24 cellular contexts compared by ENCODE assay signal in genomic region chr4:18815779-18816173, GRCh38.
A peak's percentile ranks its signal among the peaks of the same experiment; 100 is the strongest.
DNase-seq lines count a peak whose midpoint lies in the region; ATAC-seq, FAIRE-seq and TF ChIP-seq lines count a peak whose summit lies in the region.
"Had no signal": no experiment of that assay in that cellular context is flagged by ENCODE, and none has a peak within 500 bp of the region (broad histone marks: within the 10 kb centered on the region; RNA-seq: fewer than 3 reads in every experiment).

No MANE protein-coding gene starts in this region.

- H3K27ac Mint-ChIP-seq in MCF 10A (ENCODE audit: low read depth, unreplicated experiment) (no peak overlapping the region), glutamatergic neuron (ENCODE audit: unreplicated experiment) (no peak overlapping the region)
- H3K27ac Mint-ChIP-seq: WTC11 had no signal

- no peak overlapping the region for H3K4ac ChIP-seq in H1 (replicated peaks; ENCODE audit: insufficient read length, low read depth, low read length)

- intact Hi-C loops in MCF 10A (cut with micrococcal nuclease), result no loop called here
- intact Hi-C loops in mammary epithelial cell (cut with micrococcal nuclease), result no loop called here

- H3K9ac ChIP-seq in mammary epithelial cell (ENCODE audit: insufficient read depth, low read length), result no peak overlapping the region
- H3K9ac ChIP-seq in H1 (replicated peaks in 1 of 4; ENCODE audit: extremely low read depth in 1 of 4, low read depth in 3 of 4, low read length in 3 of 4), result no peak overlapping the region
- H3K9ac ChIP-seq: BLaER1, GM23248 had no signal

- H3K36me3 Mint-ChIP-seq in MCF 10A (ENCODE audit: insufficient read depth, unreplicated experiment) (no peaks in the 10 kb centered on the region), glutamatergic neuron (ENCODE audit: unreplicated experiment) (no peaks in the 10 kb centered on the region)

- H3K79me1 ChIP-seq in H1 (ENCODE audit: low read depth, low read length), result no peaks in the 10 kb centered on the region

- no peak overlapping the region for H3K18ac ChIP-seq in H1 (ENCODE audit: extremely low read depth, low read length)

- H3K9me3 Mint-ChIP-seq in MCF 10A (ENCODE audit: unreplicated experiment) (peaks cover 7% of the 10 kb centered on the region), glutamatergic neuron (ENCODE audit: unreplicated experiment) (no peaks in the 10 kb centered on the region)

- TF ChIP-seq CTCF in MCF 10A (IDR thresholded peaks at IDR 0.05; ENCODE audit: unreplicated experiment) (no peak), mammary epithelial cell (conservative IDR thresholded peaks at IDR 0.05 in 1 of 2, IDR thresholded peaks at IDR 0.05 in 1 of 2; ENCODE audit: extremely low read depth in 1 of 2, insufficient read depth in 1 of 2, low read depth in 1 of 2, low read length in 2 of 2) (peak in 1 of 2 donors; percentile 11), H1 (IDR thresholded peaks at IDR 0.05; ENCODE audit: control extremely low read depth in 1 of 3, insufficient read depth in 1 of 3, low read depth in 1 of 3, low read length in 3 of 3) (peak in 1 of 3 experiments; percentile 7; a peak in 1 of 4 replicates), omental fat pad (IDR thresholded peaks at IDR 0.05) (no peak), glutamatergic neuron (IDR thresholded peaks at IDR 0.05; ENCODE audit: partially characterized antibody, unreplicated experiment) (no peak)

- no peaks in the 10 kb centered on the region for H3K23me2 ChIP-seq in H1 (ENCODE audit: low read depth, low read length)

- no peak overlapping the region for H2BK20ac ChIP-seq in H1 (ENCODE audit: low read length)

- H3K56ac ChIP-seq in H1 (replicated peaks; ENCODE audit: insufficient read length, low read depth, low read length), result no peak overlapping the region

- H3K23ac ChIP-seq in H1 (ENCODE audit: insufficient read length), result no peak overlapping the region

- H4K8ac ChIP-seq in H1 (ENCODE audit: extremely low read depth, insufficient read depth, low read length), result no peak overlapping the region

- no peak overlapping the region for H3K4me3 ChIP-seq in mammary epithelial cell (replicated peaks in 1 of 3; ENCODE audit: insufficient read depth in 1 of 3, low read depth in 2 of 3, low read length in 3 of 3)
- H3K4me3 ChIP-seq in H1 (ENCODE audit: extremely low read depth in 1 of 4, insufficient read depth in 2 of 4, low read depth in 3 of 4, low read length in 4 of 4), result peak overlapping the region in 1 of 4 experiments; percentile 14; a peak in 1 of 8 replicates
- H3K4me3 ChIP-seq: A549, BLaER1, GM23248, upper lobe of right lung had no signal

- H4K91ac ChIP-seq in H1 (replicated peaks; ENCODE audit: insufficient read length, low read length), result no peak overlapping the region

- H2BK15ac ChIP-seq in H1 (ENCODE audit: low read length), result no peak overlapping the region

- no peaks in the 10 kb centered on the region for H3K4me1 Mint-ChIP-seq in MCF 10A (ENCODE audit: insufficient read depth, unreplicated experiment)
- H3K4me1 Mint-ChIP-seq in glutamatergic neuron (ENCODE audit: low read depth, unreplicated experiment), result no peaks in the 10 kb centered on the region

- H3K36me3 ChIP-seq in mammary epithelial cell (ENCODE audit: insufficient read depth, low read length) (no peaks in the 10 kb centered on the region), H1 (ENCODE audit: control insufficient read depth in 2 of 4, insufficient read depth in 4 of 4, low read length in 3 of 4) (peaks cover 0 to 5% (median 0%) of the 10 kb centered on the region in 4 experiments; a peak in 1 of 8 replicates)
- H3K36me3 ChIP-seq: BLaER1, upper lobe of right lung had no signal

- no peak for TF ChIP-seq EP300 in H1 (IDR thresholded peaks at IDR 0.05; ENCODE audit: borderline replicate concordance in 1 of 2, low read depth in 2 of 2, low read length in 2 of 2)

- CTCF ChIA-PET in MCF 10A (lab: Yijun Ruan, JAX) (interaction anchor here (0.5 to 1.5 kb wide), 4 partner anchors 13 to 1434 kb away, joined by 3 to 5 read pairs (median 4); no protein-coding TSS in a partner anchor), mammary epithelial cell (lab: Charles Lee; ENCODE audit: low non-redundant PET) (no interaction called here), H1 (lab: Charles Lee; ENCODE audit: partially characterized antibody) (interaction anchor here (0.6 kb wide), 1 partner anchor 220 kb away, joined by 3 read pairs; no protein-coding TSS in a partner anchor)

- WGBS in mammary epithelial cell (ENCODE audit: low coverage, missing lambda C conversion rate), result 44% methylated on average over 3 of the region's 3 CpGs
- WGBS in H1 (ENCODE audit: extremely low coverage in 1 of 2, insufficient coverage in 1 of 2, insufficient read length in 1 of 2, insufficient replicate concordance in 2 of 2, low coverage in 1 of 2, low lambda C conversion rate in 2 of 2, missing lambda C conversion rate in 1 of 2), 2 experiments, result 93% methylated on average over 3 of the region's 3 CpGs; no CpG with 5 or more reads in 1 of the 2 experiments

- DNase-seq in MCF 10A (ENCODE audit: unreplicated experiment) (peak; percentile 2), mammary epithelial cell (no peak), NCI-H69 (lab: John Stamatoyannopoulos, UW) (peak; percentile 0), H1 (ENCODE audit: low read depth in 1 of 2, low spot score in 2 of 2) (no peak), foreskin melanocyte (no peak), omental fat pad (ENCODE audit: low spot score) (no peak), glutamatergic neuron (no peak), SHP77 (lab: John Stamatoyannopoulos, UW) (no peak)
- DNase-seq: activated CD4-positive, alpha-beta T cell treated with anti-CD3 and anti-CD28 coated beads, Interleukin-2, amount 50 U/mL, for 1 hour; activated naive CD4-positive, alpha-beta T cell treated with anti-CD3 and anti-CD28 coated beads, Interleukin-2, amount 50 U/mL, for 16 hours; anterior cingulate cortex; caudate nucleus; dermis blood vessel endothelial cell; GM23248; KBM-7; kidney glomerular epithelial cell; NCI-H1694; NCI-H524 treated with DMSO at 0.1 percent for 48 hours; nucleus accumbens; T1000; upper lobe of right lung had no signal

- TF ChIP-seq RAD21 in H1 (IDR thresholded peaks at IDR 0.05 in 1 of 2, conservative IDR thresholded peaks at IDR 0.05 in 1 of 2; ENCODE audit: low read depth in 2 of 2, low read length in 2 of 2), result peak; percentile 20 to 34; a peak in 3 of 4 replicates

- no peak overlapping the region for H3K4me3 Mint-ChIP-seq in MCF 10A (ENCODE audit: unreplicated experiment)
- no peak overlapping the region for H3K4me3 Mint-ChIP-seq in glutamatergic neuron (ENCODE audit: unreplicated experiment)
- H3K4me3 Mint-ChIP-seq: WTC11 had no signal

- H3K4me1 ChIP-seq in mammary epithelial cell (ENCODE audit: insufficient read depth, low read length), result no peaks in the 10 kb centered on the region
- H3K4me1 ChIP-seq in H1 (replicated peaks in 1 of 4; ENCODE audit: control insufficient read depth in 3 of 4, insufficient read depth in 4 of 4, low read length in 3 of 4), result no peaks in the 10 kb centered on the region
- H3K4me1 ChIP-seq: A549, BLaER1, upper lobe of right lung had no signal

- in situ Hi-C loops in mammary epithelial cell (cut with MboI; ENCODE audit: low sequenced_read_pairs in 2 of 2), result no loop called here

- no peak for TF ChIP-seq POLR2A in H1 (IDR thresholded peaks at IDR 0.05; ENCODE audit: control extremely low read depth in 1 of 2, low read depth in 2 of 2, low read length in 2 of 2)

- H2AFZ ChIP-seq in mammary epithelial cell (ENCODE audit: low read depth, low read length), result no peak overlapping the region
- H2AFZ ChIP-seq in H1 (ENCODE audit: low read length), result no peak overlapping the region
- H2AFZ ChIP-seq: GM23248 had no signal

- H4K20me1 ChIP-seq in mammary epithelial cell (ENCODE audit: insufficient read depth, low read length) (no peaks in the 10 kb centered on the region), H1 (replicated peaks in 1 of 2; ENCODE audit: control insufficient read depth in 1 of 2, insufficient read depth in 2 of 2, low read length in 2 of 2) (no peaks in the 10 kb centered on the region)
- H4K20me1 ChIP-seq: BLaER1 had no signal

- no peak for ATAC-seq in omental fat pad (ENCODE audit: low FRiP score)
- ATAC-seq: A549, upper lobe of right lung had no signal

- no peaks in the 10 kb centered on the region for H3K9me3 ChIP-seq in mammary epithelial cell (replicated peaks; ENCODE audit: insufficient read depth, low read length)
- H3K9me3 ChIP-seq in H1 (ENCODE audit: insufficient read depth in 2 of 2, low read depth in 1 of 2, low read length in 1 of 2), result peaks cover 8 to 19% of the 10 kb centered on the region in 2 experiments
- H3K9me3 ChIP-seq: A549, BLaER1, upper lobe of right lung had no signal

- H4K5ac ChIP-seq in H1 (ENCODE audit: insufficient read length, low read depth, low read length), result no peak overlapping the region

- H3K79me2 ChIP-seq in mammary epithelial cell (ENCODE audit: insufficient read depth, low read length) (no peaks in the 10 kb centered on the region), H1 (ENCODE audit: control insufficient read depth in 1 of 2, insufficient read depth in 2 of 2, low read length in 2 of 2) (no peaks in the 10 kb centered on the region)

- POLR2A ChIA-PET in MCF 10A (lab: Yijun Ruan, JAX) (no interaction called here), H1 (lab: Charles Lee; ENCODE audit: partially characterized antibody) (no interaction called here)

- H2AK5ac ChIP-seq in H1 (ENCODE audit: low read depth, low read length), result no peak overlapping the region

- dilution Hi-C loops in mammary epithelial cell (cut with HindIII; ENCODE audit: low sequenced_read_pairs), result no loop called here

- H2BK12ac ChIP-seq in H1 (ENCODE audit: low read depth, low read length), result no peak overlapping the region

- H2BK120ac ChIP-seq in H1 (replicated peaks; ENCODE audit: low read depth, low read length), result no peak overlapping the region

- BruUV-seq in MCF 10A (replicated peaks; lab: Mats Ljungman, UMichigan) (no TSS peak), mammary epithelial cell (replicated peaks; lab: Mats Ljungman, UMichigan) (no TSS peak)

- H2BK5ac ChIP-seq in H1 (ENCODE audit: low read depth, low read length), result no peak overlapping the region

- H3K27me3 ChIP-seq in mammary epithelial cell (ENCODE audit: insufficient read depth, low read length) (no peaks in the 10 kb centered on the region), H1 (replicated peaks in 1 of 4; ENCODE audit: control insufficient read depth in 3 of 4, extremely low read depth in 1 of 4, insufficient read depth in 3 of 4, low read length in 3 of 4) (no peaks in the 10 kb centered on the region)
- H3K27me3 ChIP-seq: BLaER1, upper lobe of right lung had no signal

- H3K27me3 Mint-ChIP-seq in MCF 10A (ENCODE audit: insufficient read depth, unreplicated experiment) (no peaks in the 10 kb centered on the region), glutamatergic neuron (ENCODE audit: unreplicated experiment) (peaks cover 2% of the 10 kb centered on the region)

- no peak overlapping the region for H3K14ac ChIP-seq in H1 (ENCODE audit: insufficient read length)

- H3K4me2 ChIP-seq in mammary epithelial cell (ENCODE audit: insufficient read depth, low read depth, low read length) (no peak overlapping the region), H1 (ENCODE audit: insufficient read depth in 1 of 2, low read depth in 2 of 2, low read length in 2 of 2) (no peak overlapping the region)
- H3K4me2 ChIP-seq: A549, BLaER1 had no signal

- no peak for FAIRE-seq in H1 (lab: Jason Lieb, UNC)
- FAIRE-seq: A549 had no signal

- no peak overlapping the region for H3K27ac ChIP-seq in mammary epithelial cell (ENCODE audit: insufficient read depth, low read depth, low read length)
- H3K27ac ChIP-seq in H1 (ENCODE audit: low read depth, low read length), result no peak overlapping the region
- H3K27ac ChIP-seq: A549, BLaER1, GM23248, upper lobe of right lung had no signal

Comparison
In these comparisons a context has a peak if more than half of its experiments do, and no peak if none do; other contexts are left out.
1. DNase-seq: peak in MCF 10A (single experiment) and NCI-H69 (single experiment); none in mammary epithelial cell (single experiment), H1 (0 of 2), foreskin melanocyte (single experiment), omental fat pad (single experiment), glutamatergic neuron (single experiment) and SHP77 (0 of 2).